ENCODE assay signal across 21 cellular contexts in the genomic region with DNA sequence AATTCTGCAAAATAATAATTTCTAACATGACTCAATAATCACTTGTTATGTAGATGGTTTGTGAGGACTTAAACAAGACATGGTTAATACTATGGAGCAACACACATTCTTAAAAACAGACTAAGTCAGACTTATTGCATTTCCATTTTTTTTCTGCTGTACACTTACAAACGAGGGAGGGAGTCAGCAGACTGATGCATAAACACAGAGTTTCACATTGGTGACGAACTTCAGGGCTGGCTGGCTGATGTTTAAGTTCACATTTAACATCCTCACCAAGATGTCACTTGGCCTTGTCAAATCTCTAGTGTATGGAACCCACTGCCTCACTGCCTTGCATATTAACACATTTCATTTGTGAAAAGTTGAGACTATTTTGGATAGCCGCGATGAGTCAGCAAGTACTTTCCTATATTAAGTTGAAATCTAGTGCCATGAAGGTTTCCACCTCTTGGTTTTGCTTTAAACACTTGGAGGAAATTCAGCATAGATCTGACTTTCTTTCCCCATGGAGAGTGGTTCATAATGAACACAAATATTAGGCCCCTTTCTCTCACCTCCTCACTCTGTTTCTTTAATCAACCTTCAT.
DNase-seq lines count a peak whose midpoint lies in the region; ATAC-seq, FAIRE-seq and TF ChIP-seq lines count a peak whose summit lies in the region.
"Had no signal": no experiment of that assay in that cellular context is flagged by ENCODE, and none has a peak within 500 bp of the region (broad histone marks: within the 10 kb centered on the region; RNA-seq: fewer than 3 reads in every experiment).

No MANE protein-coding gene starts in this region.

- H3K9me2 ChIP-seq in GM23338 (ENCODE audit: insufficient read depth), result no peaks in the 10 kb centered on the region

- H3K27me3 ChIP-seq in GM23338 (ENCODE audit: insufficient read depth) (no peaks in the 10 kb centered on the region), keratinocyte (ENCODE audit: control insufficient read depth, extremely low read depth, insufficient read depth, low read length) (no peaks in the 10 kb centered on the region), colonic mucosa (no peaks in the 10 kb centered on the region)
- H3K27me3 ChIP-seq: BLaER1 had no signal

- H3K4me3 Mint-ChIP-seq in GM23338, result no peak overlapping the region
- no peak overlapping the region for H3K4me3 Mint-ChIP-seq in activated T-helper 17 cell treated with anti-CD3 and anti-CD28 coated beads, Interleukin-2, amount 50 U/mL, for 72 hours
- H3K4me3 Mint-ChIP-seq: CD4-positive, alpha-beta T cell had no signal

- peak; percentile 53 for FAIRE-seq in keratinocyte (lab: Jason Lieb, UNC)
- FAIRE-seq: GM12878 had no signal

- H3K27ac ChIP-seq in GM23338 (ENCODE audit: low read depth) (no peak overlapping the region), keratinocyte (ENCODE audit: control insufficient read depth, insufficient read depth, low read length) (no peak overlapping the region), colonic mucosa (no peak overlapping the region)
- H3K27ac ChIP-seq: BLaER1, GM23248 had no signal

- no peak overlapping the region for H3K4me2 ChIP-seq in GM23338
- H3K4me2 ChIP-seq in keratinocyte (ENCODE audit: control insufficient read depth, extremely low read depth, insufficient read depth, low read depth, low read length), result peak overlapping the region; percentile 20
- H3K4me2 ChIP-seq: BLaER1 had no signal

- no peaks in the 10 kb centered on the region for H3K9me1 ChIP-seq in keratinocyte (ENCODE audit: control insufficient read depth, extremely low read depth, insufficient read depth, low read length)

- H3K4me3 ChIP-seq in GM23338 (no peak overlapping the region), keratinocyte (ENCODE audit: control insufficient read depth in 2 of 3, extremely low read depth in 1 of 3, insufficient read depth in 2 of 3, low read depth in 1 of 3, low read length in 3 of 3) (no peak overlapping the region), colonic mucosa (no peak overlapping the region)
- H3K4me3 ChIP-seq: BLaER1, GM12878, GM23248, HAP-1 had no signal

- intact Hi-C loops in colonic mucosa (cut with DNase I), result no loop called here

- DNase-seq in GM23338 (ENCODE audit: low spot score), result no peak
- DNase-seq in M059J (ENCODE audit: low read depth), result peak; percentile 25
- DNase-seq in keratinocyte (ENCODE audit: low read depth, low spot score), result no peak
- no peak for DNase-seq in activated naive CD4-positive, alpha-beta T cell treated with anti-CD3 and anti-CD28 coated beads, Interleukin-2, amount 50 U/mL, for 72 hours (ENCODE audit: low spot score in 2 of 2)
- no peak for DNase-seq in colonic mucosa
- DNase-seq: CD4-positive, alpha-beta T cell; COR-L47; DMS 273 treated with DMSO at 0.1 percent for 48 hours; DMS79 treated with DMSO at 0.1 percent for 48 hours; GM23248; NCI-H1092 treated with DMSO at 0.1 percent for 48 hours; NCI-H1436 treated with DMSO at 0.1 percent for 48 hours; NCI-H2029; NCI-H2227 treated with DMSO at 0.1 percent for 48 hours; NCI-H510A had no signal

- H3K9ac ChIP-seq in keratinocyte (ENCODE audit: control insufficient read depth, extremely low read depth, insufficient read depth, low read length) (no peak overlapping the region), colonic mucosa (ENCODE audit: low read depth in 2 of 2, low read length in 2 of 2) (no peak overlapping the region)
- H3K9ac ChIP-seq: BLaER1, GM23248 had no signal

- no peaks in the 10 kb centered on the region; the same call in 2 of the 3 replicates for H3K9me3 Mint-ChIP-seq in GM23338
- H3K9me3 Mint-ChIP-seq in activated T-helper 17 cell treated with anti-CD3 and anti-CD28 coated beads, Interleukin-2, amount 50 U/mL, for 72 hours, result peaks cover 7% of the 10 kb centered on the region
- H3K9me3 Mint-ChIP-seq in activated naive CD4-positive, alpha-beta T cell treated with anti-CD3 and anti-CD28 coated beads, Interleukin-2, amount 50 U/mL, for 72 hours, result peaks cover 0 to 28% of the 10 kb centered on the region in 2 donors
- H3K9me3 Mint-ChIP-seq: CD4-positive, alpha-beta T cell had no signal

- H3K27me3 Mint-ChIP-seq in GM23338 (ENCODE audit: insufficient read depth, low read depth, poor library complexity), result peaks cover 2% of the 10 kb centered on the region
- no peaks in the 10 kb centered on the region for H3K27me3 Mint-ChIP-seq in activated T-helper 17 cell treated with anti-CD3 and anti-CD28 coated beads, Interleukin-2, amount 50 U/mL, for 72 hours
- H3K27me3 Mint-ChIP-seq: CD4-positive, alpha-beta T cell had no signal

- no peaks in the 10 kb centered on the region for H3K36me3 Mint-ChIP-seq in GM23338 (ENCODE audit: low read depth)
- no peaks in the 10 kb centered on the region for H3K36me3 Mint-ChIP-seq in activated T-helper 17 cell treated with anti-CD3 and anti-CD28 coated beads, Interleukin-2, amount 50 U/mL, for 72 hours (ENCODE audit: low read depth)
- peaks cover 0 to 7% of the 10 kb centered on the region in 2 donors for H3K36me3 Mint-ChIP-seq in activated naive CD4-positive, alpha-beta T cell treated with anti-CD3 and anti-CD28 coated beads, Interleukin-2, amount 50 U/mL, for 72 hours

- H3K9me3 ChIP-seq in keratinocyte (ENCODE audit: control insufficient read depth, low read depth, low read length) (no peaks in the 10 kb centered on the region), colonic mucosa (no peaks in the 10 kb centered on the region)
- H3K9me3 ChIP-seq: HAP-1 had no signal

- H4K20me1 ChIP-seq in GM23338 (replicated peaks; ENCODE audit: insufficient read depth) (no peaks in the 10 kb centered on the region), keratinocyte (ENCODE audit: control insufficient read depth, extremely low read depth, insufficient read depth, low read length) (no peaks in the 10 kb centered on the region)
- H4K20me1 ChIP-seq: BLaER1 had no signal

- H3F3A ChIP-seq in GM23338 (replicated peaks; ENCODE audit: low read depth), result no peaks in the 10 kb centered on the region

- peaks cover 5% of the 10 kb centered on the region; the same call in 2 of the 3 replicates for H3K4me1 Mint-ChIP-seq in GM23338
- peaks cover 14% of the 10 kb centered on the region for H3K4me1 Mint-ChIP-seq in activated T-helper 17 cell treated with anti-CD3 and anti-CD28 coated beads, Interleukin-2, amount 50 U/mL, for 72 hours

- H2AFZ ChIP-seq in GM23338 (peak overlapping the region; percentile 6; the same call in 1 of the 2 replicates), keratinocyte (ENCODE audit: control insufficient read depth, low read length) (peak overlapping the region; percentile 38)
- H2AFZ ChIP-seq: GM23248 had no signal

- no peaks in the 10 kb centered on the region for H3K36me3 ChIP-seq in GM23338 (ENCODE audit: insufficient read depth)
- no peaks in the 10 kb centered on the region for H3K36me3 ChIP-seq in keratinocyte (ENCODE audit: control insufficient read depth in 2 of 2, extremely low read depth in 1 of 2, insufficient read depth in 2 of 2, low read length in 2 of 2)
- no peaks in the 10 kb centered on the region for H3K36me3 ChIP-seq in colonic mucosa
- H3K36me3 ChIP-seq: BLaER1, HAP-1 had no signal

- dilution Hi-C loops in keratinocyte (cut with MboI; ENCODE audit: extremely low pct_ligation_motif_present, low sequenced_read_pairs), result no loop called here

- ATAC-seq in GM23338 (no peak), GM19395 (IDR thresholded peaks at IDR 0.05; ENCODE audit: unreplicated experiment) (no peak)
- peak; percentile 29 for ATAC-seq in activated T-helper 17 cell treated with anti-CD3 and anti-CD28 coated beads, Interleukin-2, amount 50 U/mL, for 72 hours (replicated peaks)
- no peak for ATAC-seq in activated naive CD4-positive, alpha-beta T cell treated with anti-CD3 and anti-CD28 coated beads, Interleukin-2, amount 50 U/mL, for 72 hours
- ATAC-seq: GM12878, Panc1 had no signal

- TF ChIP-seq CTCF in GM23338 (conservative IDR thresholded peaks at IDR 0.05; ENCODE audit: low read depth in 2 of 2) (no peak), keratinocyte (optimal IDR thresholded peaks at IDR 0.05 in 1 of 3, IDR thresholded peaks at IDR 0.05 in 1 of 3, conservative IDR thresholded peaks at IDR 0.05 in 1 of 3; ENCODE audit: extremely low read depth in 1 of 3, insufficient read depth in 2 of 3, low read length in 3 of 3) (no peak), colonic mucosa (IDR thresholded peaks at IDR 0.05) (no peak)

- H3K79me2 ChIP-seq in GM23338 (replicated peaks; ENCODE audit: insufficient read depth) (no peaks in the 10 kb centered on the region), keratinocyte (ENCODE audit: control insufficient read depth, insufficient read depth, low read length) (no peaks in the 10 kb centered on the region)

- H3K4me1 ChIP-seq in GM23338 (ENCODE audit: insufficient read depth) (no peaks in the 10 kb centered on the region), keratinocyte (ENCODE audit: control insufficient read depth, extremely low read depth, insufficient read depth, low read length) (peaks cover 16% of the 10 kb centered on the region), colonic mucosa (no peaks in the 10 kb centered on the region)
- H3K4me1 ChIP-seq: BLaER1, HAP-1 had no signal

- 0 out of 2 replicates have a peak overlapping the region, but pooled peaks have one; percentile 6 for H3K27ac Mint-ChIP-seq in GM23338
- H3K27ac Mint-ChIP-seq in activated T-helper 17 cell treated with anti-CD3 and anti-CD28 coated beads, Interleukin-2, amount 50 U/mL, for 72 hours, result no peak overlapping the region
- no peak overlapping the region for H3K27ac Mint-ChIP-seq in activated naive CD4-positive, alpha-beta T cell treated with anti-CD3 and anti-CD28 coated beads, Interleukin-2, amount 50 U/mL, for 72 hours
- H3K27ac Mint-ChIP-seq: CD4-positive, alpha-beta T cell had no signal

TF ChIP-seq in GM23338, 12 proteins besides CTCF, POLR2A, EP300 and RAD21 (continues in another document):
- TF ChIP-seq POLR2AphosphoS5 (IDR thresholded peaks at IDR 0.05; ENCODE audit: low read depth) (no peak), ETS1 (IDR thresholded peaks at IDR 0.05) (no peak), NANOG (IDR thresholded peaks at IDR 0.05; ENCODE audit: borderline replicate concordance) (no peak)
